ENCODE assay signal across 10 cellular contexts in the genomic region with DNA sequence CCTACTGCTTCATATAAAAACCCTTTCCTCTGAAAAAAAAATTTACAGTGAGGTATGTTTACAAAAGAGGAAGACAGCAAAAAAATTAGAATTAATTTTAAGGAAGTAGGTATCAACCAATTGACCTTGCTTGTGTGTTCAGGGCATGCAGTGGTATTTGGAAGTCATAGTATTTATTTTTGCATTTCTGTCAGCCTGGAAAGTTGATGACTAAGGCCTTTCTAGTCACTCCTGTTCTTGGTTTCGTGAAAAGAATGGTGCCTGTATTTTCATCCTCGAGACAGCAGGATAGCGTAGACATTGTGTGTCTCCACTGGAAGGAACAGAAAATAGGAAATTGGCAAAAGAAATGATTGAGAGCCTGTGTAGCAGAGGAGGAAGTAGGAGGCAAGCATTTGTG. TPM values are rescaled to one million over a fixed set of nuclear protein-coding genes. Genes with fewer than 3 reads are reported as not detected.
DNase-seq lines count a peak whose midpoint lies in the region; ATAC-seq, FAIRE-seq and TF ChIP-seq lines count a peak whose summit lies in the region.
"Had no signal": no experiment of that assay in that cellular context is flagged by ENCODE, and none has a peak within 500 bp of the region (broad histone marks: within the 10 kb centered on the region; RNA-seq: fewer than 3 reads in every experiment).

No MANE protein-coding gene starts in this region.

- peak overlapping the region in 1 of 7 donors; percentile 17 for H3K27ac Mint-ChIP-seq in CD4-positive, alpha-beta memory T cell

- no peak for TF ChIP-seq RAD21 in SK-N-SH (IDR thresholded peaks at IDR 0.05; ENCODE audit: low read length)

- peak; percentile 3 for DNase-seq in astrocyte of the hippocampus (ENCODE audit: low read depth, low spot score)
- DNase-seq in pancreas: no peak
- no peak for DNase-seq in cerebellar nuclear complex (lab: John Stamatoyannopoulos, UW)
- no peak for DNase-seq in stimulated activated CD4-positive, alpha-beta T cell treated with anti-CD3 and anti-CD28 coated beads, Interleukin-4, amount 100 ng/mL, for 4 hours
- no peak for DNase-seq in SK-N-SH
- no peak for DNase-seq in CD4-positive, alpha-beta memory T cell
- DNase-seq: occipital lobe had no signal

- no peaks in the 10 kb centered on the region for H4K20me1 ChIP-seq in SK-N-SH (ENCODE audit: insufficient read depth)

- CTCF ChIA-PET in SK-N-SH (lab: Yijun Ruan, JAX): interaction anchor here (1.2 kb wide), 1 partner anchor 10 kb away, joined by 3 read pairs; no protein-coding TSS in a partner anchor
- CTCF ChIA-PET in CD4-positive, alpha-beta memory T cell (lab: Charles Lee; ENCODE audit: partially characterized antibody): no interaction called here

- H3K9me3 Mint-ChIP-seq in CD4-positive, alpha-beta memory T cell: peaks cover 0 to under 1% (median 0%) of the 10 kb centered on the region in 8 donors

- H3K27me3 Mint-ChIP-seq in CD4-positive, alpha-beta memory T cell: no peaks in the 10 kb centered on the region

- intact Hi-C loops in pancreas (cut with DNase I): no loop called here
- intact Hi-C loops in CD4-positive, alpha-beta memory T cell (cut with micrococcal nuclease): no loop called here

- TF ChIP-seq CTCF in pancreas (IDR thresholded peaks at IDR 0.05): no peak
- no peak for TF ChIP-seq CTCF in SK-N-SH (IDR thresholded peaks at IDR 0.05)

- 55 to 58% methylated on average over 3 of the region's 3 CpGs for WGBS in pancreas, 2 donors
- WGBS in SK-N-SH (ENCODE audit: low lambda C conversion rate): 4% methylated on average over 3 of the region's 3 CpGs

- H3K27me3 ChIP-seq in pancreas (no peaks in the 10 kb centered on the region), SK-N-SH (ENCODE audit: insufficient read depth) (no peaks in the 10 kb centered on the region)
- H3K27me3 ChIP-seq in CD4-positive, alpha-beta memory T cell (ENCODE audit: insufficient read depth, low read length): no peaks in the 10 kb centered on the region

- TF ChIP-seq EP300 in SK-N-SH (IDR thresholded peaks at IDR 0.05; ENCODE audit: borderline replicate concordance in 1 of 2, low read depth in 1 of 2, low read length in 1 of 2): no peak

- H3K4me2 ChIP-seq in SK-N-SH: no peak overlapping the region

- no peaks in the 10 kb centered on the region for H3K9me2 ChIP-seq in SK-N-SH

- no peaks in the 10 kb centered on the region for H3F3A ChIP-seq in SK-N-SH (replicated peaks; ENCODE audit: insufficient read depth)

- POLR2A ChIA-PET in SK-N-SH (lab: Yijun Ruan, JAX): no interaction called here
- POLR2A ChIA-PET in CD4-positive, alpha-beta memory T cell (lab: Charles Lee; ENCODE audit: partially characterized antibody): no interaction called here

- H3K4me3 ChIP-seq in pancreas (no peak overlapping the region), SK-N-SH (ENCODE audit: low read depth in 2 of 2, low read length in 1 of 2) (no peak overlapping the region)
- no peak overlapping the region for H3K4me3 ChIP-seq in CD4-positive, alpha-beta memory T cell (ENCODE audit: low read length in 2 of 2)

- FAIRE-seq in pancreas (lab: Jason Lieb, UNC): no peak

- peaks cover 36 to 52% (median 44%) of the 10 kb centered on the region in 4 donors for H3K4me1 Mint-ChIP-seq in CD4-positive, alpha-beta memory T cell

- H3K9ac ChIP-seq in SK-N-SH: no peak overlapping the region

- H3K27ac ChIP-seq in pancreas (peak overlapping the region in 2 of 4 donors; percentile 33 to 48), SK-N-SH (ENCODE audit: low read depth in 2 of 2, low read length in 1 of 2) (no peak overlapping the region)
- no peak overlapping the region for H3K27ac ChIP-seq in CD4-positive, alpha-beta memory T cell (ENCODE audit: low read depth, low read length)

- H3K4me3 Mint-ChIP-seq in CD4-positive, alpha-beta memory T cell: peak overlapping the region in 2 of 8 donors; percentile 41 to 61

- H3K36me3 Mint-ChIP-seq in CD4-positive, alpha-beta memory T cell: peaks cover 0 to 4% of the 10 kb centered on the region in 2 donors

- ATAC-seq in GM19351 (IDR thresholded peaks at IDR 0.05; ENCODE audit: unreplicated experiment) (peak; percentile 37), HG03378 (IDR thresholded peaks at IDR 0.05; ENCODE audit: unreplicated experiment) (peak; percentile 48), pancreas (peak in 3 of 4 donors; percentile 48 to 74 (median 63))
- ATAC-seq: SK-N-SH treated with all-trans-retinoic acid at 6 μM for 48 hours had no signal

- no peaks in the 10 kb centered on the region for H3K79me2 ChIP-seq in SK-N-SH (ENCODE audit: insufficient read depth)

- no peaks in the 10 kb centered on the region for H3K9me3 ChIP-seq in pancreas
- no peaks in the 10 kb centered on the region for H3K9me3 ChIP-seq in SK-N-SH
- H3K9me3 ChIP-seq in CD4-positive, alpha-beta memory T cell (ENCODE audit: control insufficient read depth in 1 of 2, low read length in 2 of 2): no peaks in the 10 kb centered on the region

- H2AFZ ChIP-seq in SK-N-SH (ENCODE audit: low read depth): no peak overlapping the region

- H3K4me1 ChIP-seq in pancreas: peaks cover 3 to 5% (median 4%) of the 10 kb centered on the region in 3 donors
- no peaks in the 10 kb centered on the region for H3K4me1 ChIP-seq in SK-N-SH (ENCODE audit: control insufficient read depth in 1 of 2, insufficient read depth in 2 of 2, low read depth in 1 of 2, low read length in 1 of 2)
- H3K4me1 ChIP-seq in CD4-positive, alpha-beta memory T cell (ENCODE audit: insufficient read depth, low read length): peaks cover 29% of the 10 kb centered on the region

- no peaks in the 10 kb centered on the region for H3K36me3 ChIP-seq in pancreas
- no peaks in the 10 kb centered on the region for H3K36me3 ChIP-seq in SK-N-SH (replicated peaks in 1 of 2; ENCODE audit: control insufficient read depth in 1 of 2, insufficient read depth in 2 of 2, low read length in 1 of 2)
- H3K36me3 ChIP-seq in CD4-positive, alpha-beta memory T cell (ENCODE audit: insufficient read depth, low read length): no peaks in the 10 kb centered on the region

TF ChIP-seq in SK-N-SH, 30 proteins besides CTCF, POLR2A, EP300 and RAD21:
- no peak for TF ChIP-seq EZH2phosphoT487 (IDR thresholded peaks at IDR 0.05; ENCODE audit: borderline replicate concordance, low read depth)

RNA-seq across cellular contexts. Expression of gene SLC16A7, which starts 24.5 kb away (rescaled TPM):
- 10 to 100 TPM; 28.2 to 47.4 (median 34.7) TPM for total RNA-seq in pancreas
- polyA plus RNA-seq in pancreas: 1 to 10 TPM; 4.0 to 7.9 TPM
- not detected in 2 replicates for polyA plus RNA-seq in SK-N-SH (2012; rRNA removed)
- not detected in 2 replicates for polyA plus RNA-seq in SK-N-SH (2012; cell fraction: cytosol; rRNA removed)
- not detected in 2 replicates for polyA plus RNA-seq in SK-N-SH (2012; cell fraction: nucleus; rRNA removed)
- 10 to 100 TPM; 52.8 to 52.9 TPM for total RNA-seq in CD4-positive, alpha-beta memory T cell
- polyA plus RNA-seq in CD4-positive, alpha-beta memory T cell: 10 to 100 TPM; 20.3 to 22.5 TPM
